ENCODE assay signal across 12 cellular contexts in the genomic region with DNA sequence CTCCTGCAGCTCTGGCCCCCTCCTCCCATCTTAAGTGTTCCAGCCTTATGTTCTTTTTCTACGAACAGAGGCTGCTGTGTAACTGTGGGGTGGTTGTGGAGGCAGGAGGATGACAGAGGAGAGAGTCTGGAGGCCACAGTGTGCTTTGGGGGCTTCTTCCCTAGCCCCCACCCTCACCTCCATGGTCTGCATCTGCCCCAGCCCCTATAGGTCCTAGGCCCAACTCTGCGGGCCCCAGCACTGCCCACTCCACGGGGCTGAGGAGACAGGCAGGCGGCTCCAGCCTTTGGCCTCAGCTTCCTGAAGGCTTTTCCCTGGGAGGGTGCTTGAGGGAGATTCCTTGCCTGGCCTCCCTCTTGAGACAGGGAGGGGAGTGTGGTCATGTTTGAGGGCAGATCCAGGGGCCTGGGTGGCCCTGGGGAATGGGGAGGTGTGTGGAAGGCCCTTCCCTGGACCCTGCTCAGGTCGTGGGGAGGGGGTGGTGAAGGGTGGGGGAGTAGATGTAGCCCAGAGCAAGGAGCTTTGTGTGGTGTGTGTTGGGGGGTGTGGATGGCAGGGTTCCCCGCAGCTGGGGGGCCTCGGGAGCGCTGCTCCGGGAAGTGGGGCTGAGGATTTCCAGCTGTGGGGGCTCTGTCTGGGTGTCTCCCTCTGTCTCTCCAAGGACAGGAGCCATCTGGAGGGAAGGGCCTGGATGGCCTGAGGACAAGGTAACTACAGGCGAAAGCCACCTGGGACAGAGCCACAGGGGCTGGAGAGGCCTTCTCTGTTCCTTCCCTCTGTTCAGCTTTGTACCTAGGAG. TPM values are rescaled to one million over a fixed set of nuclear protein-coding genes. Genes with fewer than 3 reads are reported as not detected.
DNase-seq lines count a peak whose midpoint lies in the region; ATAC-seq and TF ChIP-seq lines count a peak whose summit lies in the region.
"Had no signal": no experiment of that assay in that cellular context is flagged by ENCODE, and none has a peak within 500 bp of the region (broad histone marks: within the 10 kb centered on the region; RNA-seq: fewer than 3 reads in every experiment).

No MANE protein-coding gene starts in this region.

- H2BK5ac ChIP-seq in IMR-90 (ENCODE audit: low read depth, low read length, poor library complexity, severe bottlenecking) (peak overlapping the region; percentile 27), mesenchymal stem cell (ENCODE audit: low read depth, low read length, poor library complexity, severe bottlenecking) (no peak overlapping the region)

- dilution Hi-C loops in IMR-90 (cut with HindIII; ENCODE audit: low sequenced_read_pairs, unreplicated experiment), result no loop called here

- TF ChIP-seq RAD21 in IMR-90 (IDR thresholded peaks at IDR 0.05; ENCODE audit: low read length), result no peak

- peaks cover 51% of the 10 kb centered on the region for H4K20me1 ChIP-seq in IMR-90 (ENCODE audit: insufficient read depth, low read length)

- DNase-seq in IMR-90 (no peak), ascending aorta (ENCODE audit: low spot score in 2 of 2) (no peak), mesenchymal stem cell (peak; percentile 47), tibial artery (no peak), NCI-H2227 (lab: John Stamatoyannopoulos, UW; ENCODE audit: unreplicated experiment) (no peak), amniotic stem cell (lab: John Stamatoyannopoulos, UW) (no peak)
- DNase-seq: Caco-2; stimulated activated naive CD8-positive, alpha-beta T cell treated with anti-CD3 and anti-CD28 coated beads, Interleukin-15, Interleukin-2, amounts not matched to agents 100 U/mL and 50 U/mL, for 24 hours had no signal

- no CpG with 5 or more reads among the region's 10 CpGs for WGBS in IMR-90 (ENCODE audit: extremely low coverage in 2 of 2, insufficient read length in 1 of 2), 2 experiments
- WGBS in mesenchymal stem cell, result 73% methylated on average over 9 of the region's 10 CpGs

- H3K9me3 ChIP-seq in IMR-90 (ENCODE audit: control insufficient read depth, insufficient read depth, low read length) (no peaks in the 10 kb centered on the region), ascending aorta (no peaks in the 10 kb centered on the region), mesenchymal stem cell (ENCODE audit: control insufficient read depth, low read length) (no peaks in the 10 kb centered on the region), tibial artery (no peaks in the 10 kb centered on the region)
- H3K9me3 ChIP-seq: Caco-2 had no signal

- H3K27me3 ChIP-seq in IMR-90 (ENCODE audit: control insufficient read depth, insufficient read depth, low read length) (no peaks in the 10 kb centered on the region), ascending aorta (no peaks in the 10 kb centered on the region), mesenchymal stem cell (ENCODE audit: control insufficient read depth in 1 of 2, insufficient read depth in 1 of 2, low read length in 2 of 2) (peaks cover 0 to 9% of the 10 kb centered on the region in 2 experiments), tibial artery (peaks cover 0 to 4% of the 10 kb centered on the region in 2 donors)
- H3K27me3 ChIP-seq: neural progenitor cell had no signal

- peaks cover 11% of the 10 kb centered on the region for H3K9me1 ChIP-seq in IMR-90 (ENCODE audit: insufficient read depth, low read length)

- POLR2A ChIA-PET in IMR-90 (lab: Charles Lee; ENCODE audit: unreplicated experiment), result interaction anchor here (2.0 kb wide), 1 partner anchor 55 kb away, joined by 6 read pairs; no protein-coding TSS in a partner anchor

- H3K9ac ChIP-seq in IMR-90 (ENCODE audit: low read depth, low read length) (peak overlapping the region; percentile 26; the same call in 1 of the 2 replicates), mesenchymal stem cell (ENCODE audit: low read length) (no peak overlapping the region)
- H3K9ac ChIP-seq: neural progenitor cell had no signal

- no peak overlapping the region for H4K8ac ChIP-seq in IMR-90 (ENCODE audit: low read depth in 2 of 2, low read length in 2 of 2)
- H4K8ac ChIP-seq in mesenchymal stem cell (ENCODE audit: low read length), result peak overlapping the region; percentile 39

- H3K14ac ChIP-seq in IMR-90 (replicated peaks; ENCODE audit: low read depth, low read length) (peak overlapping the region; percentile 86; the same call in 1 of the 2 replicates), mesenchymal stem cell (ENCODE audit: low read length in 2 of 2) (peak overlapping the region in 1 of 2 experiments; percentile 74)

- TF ChIP-seq CTCF in IMR-90 (conservative IDR thresholded peaks at IDR 0.05; ENCODE audit: low read depth, low read length) (no peak), ascending aorta (IDR thresholded peaks at IDR 0.05) (no peak), tibial artery (IDR thresholded peaks at IDR 0.05) (no peak)

- BruUV-seq in IMR-90 (replicated peaks; lab: Mats Ljungman, UMichigan), result no TSS peak

- peak overlapping the region in 1 of 2 experiments; percentile 37 for H2BK12ac ChIP-seq in mesenchymal stem cell (ENCODE audit: low read length in 2 of 2)

- peaks cover 18 to 54% of the 10 kb centered on the region in 2 experiments for H3K79me1 ChIP-seq in IMR-90 (ENCODE audit: low read depth in 1 of 2, low read length in 2 of 2)
- H3K79me1 ChIP-seq in mesenchymal stem cell (replicated peaks; ENCODE audit: low read length, poor library complexity, severe bottlenecking), result peaks cover 43% of the 10 kb centered on the region

- H3K4ac ChIP-seq in IMR-90 (ENCODE audit: low read depth, low read length) (peak overlapping the region; percentile 66; the same call in 1 of the 2 replicates), mesenchymal stem cell (ENCODE audit: low read depth in 1 of 2, low read length in 2 of 2) (peak overlapping the region; percentile 35 to 69)

- peak overlapping the region; percentile 44 for H2AK9ac ChIP-seq in IMR-90 (replicated peaks; ENCODE audit: low read depth, low read length, poor library complexity)

- H3K4me2 ChIP-seq in IMR-90 (ENCODE audit: low read depth, low read length) (no peak overlapping the region; the same call in 1 of the 2 replicates), mesenchymal stem cell (ENCODE audit: low read length, poor library complexity, severe bottlenecking) (no peak overlapping the region)
- H3K4me2 ChIP-seq: neural progenitor cell had no signal

- H2AFZ ChIP-seq in IMR-90 (replicated peaks; ENCODE audit: low read length, poor library complexity), result no peak overlapping the region
- no peak overlapping the region for H2AFZ ChIP-seq in mesenchymal stem cell (ENCODE audit: low read depth, low read length)
- H2AFZ ChIP-seq: neural progenitor cell had no signal

- CTCF ChIA-PET in IMR-90 (lab: Yijun Ruan, JAX), result interaction anchor here (0.6 to 4.2 kb wide), 2 partner anchors 55 to 186 kb away, joined by 3 to 55 read pairs; no protein-coding TSS in a partner anchor

- no peak overlapping the region for H3K56ac ChIP-seq in IMR-90 (ENCODE audit: extremely low read depth, insufficient read depth, low read length)

- H3K4me1 ChIP-seq in IMR-90 (ENCODE audit: control insufficient read depth, insufficient read depth, low read length) (peaks cover 30% of the 10 kb centered on the region), ascending aorta (peaks cover 7 to 21% of the 10 kb centered on the region in 2 donors), mesenchymal stem cell (ENCODE audit: control insufficient read depth, insufficient read depth, low read depth, low read length) (peaks cover 22% of the 10 kb centered on the region), tibial artery (peaks cover 0 to 25% (median 11%) of the 10 kb centered on the region in 4 donors)
- H3K4me1 ChIP-seq: Caco-2 had no signal

- H2AK5ac ChIP-seq in IMR-90 (ENCODE audit: low read depth, low read length), result peak overlapping the region; percentile 78; the same call in 1 of the 2 replicates
- no peak overlapping the region for H2AK5ac ChIP-seq in mesenchymal stem cell (ENCODE audit: low read length, severe bottlenecking)

- ATAC-seq in IMR-90 (ENCODE audit: low read depth) (no peak), GM21515 (IDR thresholded peaks at IDR 0.05; ENCODE audit: unreplicated experiment) (no peak)
- ATAC-seq: stimulated activated naive CD8-positive, alpha-beta T cell treated with anti-CD3 and anti-CD28 coated beads, Interleukin-15, Interleukin-2, amounts not matched to agents 100 U/mL and 50 U/mL, for 24 hours had no signal

- H3K36me3 ChIP-seq in IMR-90 (ENCODE audit: control insufficient read depth, insufficient read depth, low read length), result peaks cover 30% of the 10 kb centered on the region
- H3K36me3 ChIP-seq in ascending aorta, result peaks cover 21 to 34% of the 10 kb centered on the region in 2 donors
- H3K36me3 ChIP-seq in mesenchymal stem cell (ENCODE audit: control insufficient read depth in 1 of 2, insufficient read depth in 2 of 2, low read depth in 1 of 2, low read length in 2 of 2), result peaks cover 34 to 47% of the 10 kb centered on the region in 2 experiments
- H3K36me3 ChIP-seq in tibial artery, result peaks cover 9 to 47% (median 32%) of the 10 kb centered on the region in 3 donors
- H3K36me3 ChIP-seq: neural progenitor cell had no signal

- H3K23ac ChIP-seq in IMR-90 (ENCODE audit: low read depth, low read length) (peak overlapping the region; percentile 68; the same call in 1 of the 2 replicates), mesenchymal stem cell (ENCODE audit: low read length in 2 of 2) (no peak overlapping the region)

- H4K91ac ChIP-seq in IMR-90 (ENCODE audit: insufficient read depth, low read depth, low read length) (peak overlapping the region; percentile 58; the same call in 1 of the 2 replicates), mesenchymal stem cell (ENCODE audit: low read length) (peak overlapping the region; percentile 28)

- peak overlapping the region; percentile 19 for H2BK120ac ChIP-seq in IMR-90 (ENCODE audit: low read depth, low read length)
- peak overlapping the region; percentile 24 for H2BK120ac ChIP-seq in mesenchymal stem cell (ENCODE audit: low read depth, low read length)

- intact Hi-C loops in IMR-90 (cut with micrococcal nuclease), result no loop called here
- intact Hi-C loops in ascending aorta (cut with DNase I), result no loop called here
- intact Hi-C loops in tibial artery (cut with DNase I; ENCODE audit: low total_unique reads), result no loop called here

- in situ Hi-C loops in IMR-90 (cut with MboI; ENCODE audit: low sequenced_read_pairs), result loop anchor here (5.0 kb wide), 1 partner anchor 53 kb away; no protein-coding TSS in a partner anchor

- no peak for TF ChIP-seq POLR2A in IMR-90 (IDR thresholded peaks at IDR 0.05; ENCODE audit: low read depth, low read length)

- no peak overlapping the region for H2BK20ac ChIP-seq in IMR-90 (ENCODE audit: low read depth, low read length)

- H3K4me3 ChIP-seq in IMR-90 (ENCODE audit: insufficient read depth, low read depth, low read length), result no peak overlapping the region
- no peak overlapping the region for H3K4me3 ChIP-seq in ascending aorta
- no peak overlapping the region for H3K4me3 ChIP-seq in mesenchymal stem cell (ENCODE audit: insufficient read depth in 1 of 2, low read depth in 1 of 2, low read length in 2 of 2)
- H3K4me3 ChIP-seq in tibial artery, result no peak overlapping the region
- H3K4me3 ChIP-seq: neural progenitor cell had no signal

- H3K27ac ChIP-seq in IMR-90 (ENCODE audit: insufficient read depth, low read length) (peak overlapping the region; percentile 66), ascending aorta (peak overlapping the region; percentile 50 to 67), mesenchymal stem cell (ENCODE audit: low read length, poor library complexity, severe bottlenecking) (no peak overlapping the region), tibial artery (peak overlapping the region; percentile 13 to 36)
- H3K27ac ChIP-seq: epithelial cell of prostate, neural progenitor cell had no signal

- H4K5ac ChIP-seq in IMR-90 (ENCODE audit: low read depth, low read length), result peak overlapping the region; percentile 40; the same call in 1 of the 2 replicates

- no peak overlapping the region; the same call in 2 of the 3 replicates for H2BK15ac ChIP-seq in IMR-90 (ENCODE audit: low read depth, low read length)
- H2BK15ac ChIP-seq in mesenchymal stem cell (ENCODE audit: low read depth, poor library complexity, severe bottlenecking), result peak overlapping the region; percentile 45

- peak overlapping the region; percentile 59; the same call in 1 of the 2 replicates for H3K18ac ChIP-seq in IMR-90 (ENCODE audit: low read depth, low read length)
- peak overlapping the region; percentile 48 to 67 for H3K18ac ChIP-seq in mesenchymal stem cell (ENCODE audit: low read depth in 1 of 2, low read length in 2 of 2)

RNA-seq across cellular contexts. Expression of gene SMIM41, which starts 1.1 kb away (rescaled TPM):
- total RNA-seq in IMR-90 (2012; rRNA removed) (not detected in 2 replicates), ascending aorta (7.9 TPM)
- polyA plus RNA-seq in IMR-90 (2012; rRNA removed), result not detected in 2 replicates
- polyA plus RNA-seq in IMR-90 (2012; cell fraction: cytosol; rRNA removed), result 0.04 and 0.17 TPM in 2 replicates
- polyA plus RNA-seq in IMR-90 (2012; cell fraction: nucleus; rRNA removed; ENCODE audit: low replicate concordance), result 0.14 and 0.45 TPM in 2 replicates
- 3.3 TPM for polyA plus RNA-seq in mesenchymal stem cell (2013, experiment 1 of 2)
- polyA plus RNA-seq in mesenchymal stem cell (2013, experiment 2 of 2), result 3.5 TPM
- total RNA-seq: Caco-2, WTC11 had no signal

RNA-seq across cellular contexts. Expression of gene ATG101, which starts 10.8 kb away (rescaled TPM):
- total RNA-seq in IMR-90 (2012; rRNA removed) (158 and 167 TPM in 2 replicates), ascending aorta (39.8 TPM)
- 93.9 and 113 TPM in 2 replicates for polyA plus RNA-seq in IMR-90 (2012; rRNA removed)
- 181 and 193 TPM in 2 replicates for polyA plus RNA-seq in IMR-90 (2012; cell fraction: cytosol; rRNA removed)
- 267 and 321 TPM in 2 replicates for polyA plus RNA-seq in IMR-90 (2012; cell fraction: nucleus; rRNA removed; ENCODE audit: low replicate concordance)
- 38.1 TPM for polyA plus RNA-seq in mesenchymal stem cell (2013, experiment 1 of 2)
- polyA plus RNA-seq in mesenchymal stem cell (2013, experiment 2 of 2), result 37.4 TPM

RNA-seq across cellular contexts. Expression of gene NR4A1, which starts 29.4 kb away (rescaled TPM):
- 6.6 and 23.1 TPM in 2 replicates for total RNA-seq in IMR-90 (2012; rRNA removed)
- polyA plus RNA-seq in IMR-90 (2012; rRNA removed), result 34.1 and 120 TPM in 2 replicates
- polyA plus RNA-seq in IMR-90 (2012; cell fraction: cytosol; rRNA removed), result 127 and 458 TPM in 2 replicates
- polyA plus RNA-seq in IMR-90 (2012; cell fraction: nucleus; rRNA removed; ENCODE audit: low replicate concordance), result 1,801 and 2,637 TPM in 2 replicates
- total RNA-seq in ascending aorta, result 722 TPM
- polyA plus RNA-seq in mesenchymal stem cell (2013, experiment 1 of 2), result 59.6 TPM
- 43.8 TPM for polyA plus RNA-seq in mesenchymal stem cell (2013, experiment 2 of 2)

Comparison
In these comparisons a context has a peak if more than half of its experiments do, and no peak if none do; other contexts are left out.
1. RNA of gene NR4A1, which starts 29.4 kb away (total RNA-seq): 722 TPM in ascending aorta (single experiment); 6.6 to 23.1 TPM in IMR-90; every median in the first group is over 10 times any median in the second.